ENCODE assay signal across 16 cellular contexts in genomic region chr16:87140211-87141200, GRCh38.
"Had no signal": no experiment of that assay in that cellular context is flagged by ENCODE, and none has a peak within 500 bp of the region (broad histone marks: within the 10 kb centered on the region; RNA-seq: fewer than 3 reads in every experiment).

No MANE protein-coding gene starts in this region.

- H3K4me3 ChIP-seq: body of pancreas, pancreas had no signal

- H3K4me1 Mint-ChIP-seq: T-cell had no signal

- H3K27ac Mint-ChIP-seq: activated naive CD4-positive, alpha-beta T cell treated with anti-CD3 and anti-CD28 coated beads, Interleukin-2, amount 50 U/mL, for 72 hours; dendritic cell treated with granulocyte-macrophage colony-stimulating factor and Interleukin-4, amounts not matched to agents 40 ng/mL and 50 ng/mL, for 4 days; effector memory CD8-positive, alpha-beta T cell; natural killer cell treated with Interleukin-12 subunit alpha and Interleukin-12 subunit beta and Interleukin-15 and Interleukin-18, amount 100 ng/mL, for 72 hours; T-cell had no signal

- H3K27ac ChIP-seq: body of pancreas, foreskin keratinocyte, pancreas had no signal

- H3K27me3 Mint-ChIP-seq: central memory CD8-positive, alpha-beta T cell; dendritic cell treated with granulocyte-macrophage colony-stimulating factor and Interleukin-4, amounts not matched to agents 40 ng/mL and 50 ng/mL, for 4 days; natural killer cell treated with Interleukin-12 subunit alpha and Interleukin-12 subunit beta and Interleukin-15 and Interleukin-18, amount 100 ng/mL, for 72 hours had no signal

- H3K4me2 ChIP-seq: SK-N-SH had no signal

- H3K4me1 ChIP-seq: body of pancreas, foreskin keratinocyte, pancreas had no signal

- H3K9me3 Mint-ChIP-seq: central memory CD8-positive, alpha-beta T cell; dendritic cell treated with granulocyte-macrophage colony-stimulating factor and Interleukin-4, amounts not matched to agents 40 ng/mL and 50 ng/mL, for 4 days; effector memory CD8-positive, alpha-beta T cell; natural killer cell treated with Interleukin-12 subunit alpha and Interleukin-12 subunit beta and Interleukin-15 and Interleukin-18, amount 100 ng/mL, for 72 hours had no signal

- DNase-seq: effector memory CD8-positive, alpha-beta T cell; foreskin keratinocyte; glutamatergic neuron; hypothalamus; kidney; mesendoderm; SK-N-SH; T-cell; T-helper 9 cell had no signal

- H3K27me3 ChIP-seq: body of pancreas, foreskin keratinocyte, pancreas had no signal

- H3K36me3 ChIP-seq: pancreas had no signal

- H3K9me3 ChIP-seq: body of pancreas, pancreas, SK-N-SH had no signal

- FAIRE-seq: kidney, pancreas had no signal

- H3K4me3 Mint-ChIP-seq: central memory CD8-positive, alpha-beta T cell; dendritic cell treated with granulocyte-macrophage colony-stimulating factor and Interleukin-4, amounts not matched to agents 40 ng/mL and 50 ng/mL, for 4 days; effector memory CD8-positive, alpha-beta T cell; natural killer cell treated with Interleukin-12 subunit alpha and Interleukin-12 subunit beta and Interleukin-15 and Interleukin-18, amount 100 ng/mL, for 72 hours; T-cell had no signal

- H3K9ac ChIP-seq: SK-N-SH had no signal

- ATAC-seq: activated CD4-positive, CD25-positive, alpha-beta regulatory T cell treated with anti-CD3 and anti-CD28 coated beads, Interleukin-2, amount 50 U/mL, for 24 hours; activated naive CD4-positive, alpha-beta T cell treated with anti-CD3 and anti-CD28 coated beads, Interleukin-2, amount 50 U/mL, for 72 hours; body of pancreas; effector memory CD8-positive, alpha-beta T cell; foreskin keratinocyte; natural killer cell treated with Interleukin-12 subunit alpha and Interleukin-12 subunit beta and Interleukin-15 and Interleukin-18, amount 100 ng/mL, for 72 hours; pancreas; T-cell had no signal

- H3K36me3 Mint-ChIP-seq: natural killer cell treated with Interleukin-12 subunit alpha and Interleukin-12 subunit beta and Interleukin-15 and Interleukin-18, amount 100 ng/mL, for 72 hours; T-cell had no signal
